12 cellular contexts compared by ENCODE assay signal in the genomic region with DNA sequence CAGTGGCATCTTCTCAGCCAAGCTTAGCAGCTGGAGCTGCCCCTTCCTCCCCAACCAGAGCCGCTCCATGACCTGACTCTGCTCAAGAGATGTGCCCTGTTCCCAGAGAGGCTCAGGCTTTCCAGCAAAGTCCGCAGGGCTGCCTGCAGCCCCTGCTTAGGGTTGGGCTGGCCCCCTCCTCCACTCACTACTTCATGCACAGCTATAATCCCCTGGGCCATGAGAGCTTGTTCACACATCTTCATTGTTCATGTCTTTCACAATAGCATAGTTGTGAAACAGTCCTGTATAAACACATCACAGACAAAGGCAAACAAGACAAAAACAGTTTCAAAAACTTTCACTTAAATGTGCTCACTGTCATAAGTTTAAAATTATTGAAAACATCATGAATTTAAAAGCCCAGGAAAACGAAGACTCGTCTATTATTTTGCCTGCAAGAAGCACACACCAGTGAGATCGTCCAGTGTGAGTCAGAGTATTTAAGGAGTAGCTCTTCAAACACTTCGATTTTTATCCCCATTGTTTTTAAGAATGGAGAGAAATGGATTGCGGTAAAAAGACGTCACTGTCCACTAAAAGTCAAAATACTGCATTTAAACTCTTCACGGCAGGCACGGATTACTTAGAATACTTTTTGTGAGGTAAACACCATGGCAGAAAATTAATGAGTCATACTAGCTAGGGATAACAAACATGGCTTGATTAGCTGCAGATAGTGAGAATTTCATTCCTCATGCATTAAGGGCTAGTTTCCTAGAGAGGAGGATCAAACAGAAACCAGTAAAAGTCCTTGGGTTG. TPM values are rescaled to one million over a fixed set of nuclear protein-coding genes. Genes with fewer than 3 reads are reported as not detected.
DNase-seq lines count a peak whose midpoint lies in the region; ATAC-seq and TF ChIP-seq lines count a peak whose summit lies in the region.
"Had no signal": no experiment of that assay in that cellular context is flagged by ENCODE, and none has a peak within 500 bp of the region (broad histone marks: within the 10 kb centered on the region; RNA-seq: fewer than 3 reads in every experiment).

No MANE protein-coding gene starts in this region.

- TF ChIP-seq CTCF in IMR-90 (conservative IDR thresholded peaks at IDR 0.05; ENCODE audit: low read depth, low read length) (no peak), endodermal cell (conservative IDR thresholded peaks at IDR 0.05) (no peak), mesothelial cell of epicardium (IDR thresholded peaks at IDR 0.05; ENCODE audit: unreplicated experiment) (no peak)

- H3K27me3 Mint-ChIP-seq in endodermal cell (ENCODE audit: insufficient read depth) (peaks cover 5% of the 10 kb centered on the region), mesothelial cell of epicardium (ENCODE audit: low read depth) (no peaks in the 10 kb centered on the region)

- H3K36me3 ChIP-seq in ACC112 (ENCODE audit: insufficient read depth, low read length) = no peaks in the 10 kb centered on the region
- H3K36me3 ChIP-seq in IMR-90 (ENCODE audit: control insufficient read depth, insufficient read depth, low read length) = no peaks in the 10 kb centered on the region
- H3K36me3 ChIP-seq in endodermal cell (ENCODE audit: control insufficient read depth, insufficient read depth, low read length) = no peaks in the 10 kb centered on the region

- intact Hi-C loops in IMR-90 (cut with micrococcal nuclease) = loop anchor here (5.0 kb wide), 1 partner anchor 203 kb away; no protein-coding TSS in a partner anchor

- H3K4ac ChIP-seq in IMR-90 (ENCODE audit: low read depth, low read length) = peak overlapping the region; percentile 50

- no peak overlapping the region for H4K8ac ChIP-seq in IMR-90 (ENCODE audit: low read depth in 2 of 2, low read length in 2 of 2)

- TF ChIP-seq RAD21 in IMR-90 (IDR thresholded peaks at IDR 0.05; ENCODE audit: low read length) = no peak

- H4K91ac ChIP-seq in IMR-90 (ENCODE audit: insufficient read depth, low read depth, low read length) = no peak overlapping the region

- peaks cover 7% of the 10 kb centered on the region for H3K9me3 Mint-ChIP-seq in endodermal cell
- H3K9me3 Mint-ChIP-seq in mesothelial cell of epicardium = no peaks in the 10 kb centered on the region
- H3K9me3 Mint-ChIP-seq: activated naive CD8-positive, alpha-beta T cell treated with anti-CD3 and anti-CD28 coated beads for 36 hours had no signal

- dilution Hi-C loops in IMR-90 (cut with HindIII; ENCODE audit: low sequenced_read_pairs, unreplicated experiment) = no loop called here

- peaks cover 59% of the 10 kb centered on the region for H3K4me1 ChIP-seq in ACC112 (ENCODE audit: control insufficient read depth, insufficient read depth, low read length, unreplicated experiment)
- H3K4me1 ChIP-seq in IMR-90 (ENCODE audit: control insufficient read depth, insufficient read depth, low read length) = peaks cover 30% of the 10 kb centered on the region
- H3K4me1 ChIP-seq in endodermal cell (ENCODE audit: control insufficient read depth, insufficient read depth, low read length) = peaks cover 16% of the 10 kb centered on the region

- H3K18ac ChIP-seq in IMR-90 (ENCODE audit: low read depth, low read length) = peak overlapping the region; percentile 80

- H3K4me3 ChIP-seq in ACC112 (ENCODE audit: low read depth, low read length) (peak overlapping the region; percentile 37), IMR-90 (ENCODE audit: insufficient read depth, low read depth, low read length) (no peak overlapping the region), endodermal cell (ENCODE audit: low read length) (peak overlapping the region; percentile 31)

- peak overlapping the region; percentile 7; the same call in 1 of the 3 replicates for H2BK15ac ChIP-seq in IMR-90 (ENCODE audit: low read depth, low read length)

- no peaks in the 10 kb centered on the region for H3K27me3 ChIP-seq in ACC112 (ENCODE audit: insufficient read depth, low read length)
- no peaks in the 10 kb centered on the region for H3K27me3 ChIP-seq in IMR-90 (ENCODE audit: control insufficient read depth, insufficient read depth, low read length)
- no peaks in the 10 kb centered on the region for H3K27me3 ChIP-seq in endodermal cell (ENCODE audit: control insufficient read depth, insufficient read depth, low read length, poor library complexity, severe bottlenecking)

- CTCF ChIA-PET in IMR-90 (lab: Yijun Ruan, JAX) = interaction anchor here (0.9 kb wide), 1 partner anchor 366 kb away, joined by 3 read pairs; no protein-coding TSS in a partner anchor

- H3K9ac ChIP-seq in IMR-90 (ENCODE audit: low read depth, low read length) = peak overlapping the region; percentile 4; the same call in 1 of the 2 replicates
- H3K9ac ChIP-seq in endodermal cell (ENCODE audit: extremely low read depth, low read length, poor library complexity, severe bottlenecking) = no peak overlapping the region

- H3K9me1 ChIP-seq in IMR-90 (ENCODE audit: insufficient read depth, low read length) = peaks cover 23% of the 10 kb centered on the region

- 0 out of 2 replicates have a peak overlapping the region, but pooled peaks have one; percentile 7 for H2AK5ac ChIP-seq in IMR-90 (ENCODE audit: low read depth, low read length)

- no peak overlapping the region for H2AK9ac ChIP-seq in IMR-90 (replicated peaks; ENCODE audit: low read depth, low read length, poor library complexity)

- WGBS in IMR-90 (ENCODE audit: extremely low coverage in 2 of 2, insufficient read length in 1 of 2), 2 experiments = 20% methylated on average over 1 of the region's 10 CpGs; no CpG with 5 or more reads in 1 of the 2 experiments
- WGBS in endodermal cell (ENCODE audit: insufficient coverage in 1 of 2, insufficient read length in 1 of 2), 2 experiments = 82 to 93% methylated on average over 4 to 10 of the region's 10 CpGs

- POLR2A ChIA-PET in IMR-90 (lab: Charles Lee; ENCODE audit: unreplicated experiment) = no interaction called here

- H3K56ac ChIP-seq in IMR-90 (ENCODE audit: extremely low read depth, insufficient read depth, low read length) = no peak overlapping the region

- DNase-seq in IMR-90 (peak; percentile 84), endodermal cell (no peak), mesothelial cell of epicardium (ENCODE audit: low spot score in 2 of 2, unreplicated experiment in 2 of 2) (no peak), ecto neural progenitor cell (ENCODE audit: low spot score) (no peak), NCI-H187 (lab: John Stamatoyannopoulos, UW) (no peak)
- DNase-seq: activated CD4-positive, alpha-beta T cell treated with anti-CD3 and anti-CD28 coated beads, Interleukin-2, amount 50 U/mL, for 4 hours; CD8-positive, alpha-beta memory T cell; NCI-H1105 had no signal

- H3K9me3 ChIP-seq in IMR-90 (ENCODE audit: control insufficient read depth, insufficient read depth, low read length) = 0 out of 2 replicates have a peak, but pooled peaks cover 2% of the 10 kb centered on the region
- H3K9me3 ChIP-seq in endodermal cell (ENCODE audit: control insufficient read depth, low read length) = peaks cover 10% of the 10 kb centered on the region

- H2AFZ ChIP-seq in ACC112 (ENCODE audit: low read length, unreplicated experiment) = no peak overlapping the region
- H2AFZ ChIP-seq in IMR-90 (replicated peaks; ENCODE audit: low read length, poor library complexity) = no peak overlapping the region

- peak overlapping the region; percentile 70; the same call in 1 of the 2 replicates for H3K14ac ChIP-seq in IMR-90 (replicated peaks; ENCODE audit: low read depth, low read length)

- H3K4me3 Mint-ChIP-seq in endodermal cell (peak overlapping the region; percentile 11), mesothelial cell of epicardium (no peak overlapping the region)
- H3K4me3 Mint-ChIP-seq: activated naive CD8-positive, alpha-beta T cell treated with anti-CD3 and anti-CD28 coated beads for 36 hours; CD8-positive, alpha-beta memory T cell had no signal

- H3K4me2 ChIP-seq in IMR-90 (ENCODE audit: low read depth, low read length) = peak overlapping the region; percentile 48

- H4K20me1 ChIP-seq in IMR-90 (ENCODE audit: insufficient read depth, low read length) = no peaks in the 10 kb centered on the region; the same call in 1 of the 2 replicates

- no peak for TF ChIP-seq POLR2A in IMR-90 (IDR thresholded peaks at IDR 0.05; ENCODE audit: low read depth, low read length)

- no peak overlapping the region for H3K27ac Mint-ChIP-seq in endodermal cell
- H3K27ac Mint-ChIP-seq in mesothelial cell of epicardium = peak overlapping the region; percentile 2
- H3K27ac Mint-ChIP-seq: activated naive CD8-positive, alpha-beta T cell treated with anti-CD3 and anti-CD28 coated beads for 36 hours had no signal

- no peaks in the 10 kb centered on the region for H3K79me1 ChIP-seq in IMR-90 (ENCODE audit: low read depth in 1 of 2, low read length in 2 of 2)

- no peaks in the 10 kb centered on the region for H3K79me2 ChIP-seq in ACC112 (ENCODE audit: control insufficient read depth, insufficient read depth, low read length, unreplicated experiment)

- H3K36me3 Mint-ChIP-seq in endodermal cell (ENCODE audit: low read depth) (no peaks in the 10 kb centered on the region), mesothelial cell of epicardium (no peaks in the 10 kb centered on the region)
- H3K36me3 Mint-ChIP-seq: activated naive CD8-positive, alpha-beta T cell treated with anti-CD3 and anti-CD28 coated beads for 36 hours; CD8-positive, alpha-beta memory T cell had no signal

- H3K4me1 Mint-ChIP-seq in endodermal cell (peaks cover 23% of the 10 kb centered on the region), mesothelial cell of epicardium (peaks cover 32% of the 10 kb centered on the region)

- ATAC-seq in IMR-90 (ENCODE audit: low read depth) = peak; percentile 50
- no peak for ATAC-seq in HG02970 (IDR thresholded peaks at IDR 0.05; ENCODE audit: low FRiP score, unreplicated experiment)
- ATAC-seq in GM18519 (IDR thresholded peaks at IDR 0.05; ENCODE audit: low FRiP score, unreplicated experiment) = no peak

- H2BK20ac ChIP-seq in IMR-90 (ENCODE audit: low read depth, low read length) = peak overlapping the region; percentile 35; the same call in 1 of the 2 replicates

- peak overlapping the region; percentile 76 for H4K5ac ChIP-seq in IMR-90 (ENCODE audit: low read depth, low read length)

- 0 out of 2 replicates have a peak overlapping the region, but pooled peaks have one; percentile 54 for H3K23ac ChIP-seq in IMR-90 (ENCODE audit: low read depth, low read length)

- no TSS peak for BruUV-seq in IMR-90 (replicated peaks; lab: Mats Ljungman, UMichigan)

- H2BK5ac ChIP-seq in IMR-90 (ENCODE audit: low read depth, low read length, poor library complexity, severe bottlenecking) = peak overlapping the region; percentile 12

- H3K27ac ChIP-seq in ACC112 (ENCODE audit: low read depth, low read length) (peak overlapping the region; percentile 80), IMR-90 (ENCODE audit: insufficient read depth, low read length) (peak overlapping the region; percentile 68; the same call in 1 of the 2 replicates), endodermal cell (ENCODE audit: low read depth, low read length) (no peak overlapping the region)

- peak overlapping the region; percentile 44 for H2BK120ac ChIP-seq in IMR-90 (ENCODE audit: low read depth, low read length)

- in situ Hi-C loops in IMR-90 (cut with MboI; ENCODE audit: low sequenced_read_pairs) = no loop called here

RNA-seq across cellular contexts. Expression of a gene that starts 40.7 kb away (rescaled TPM):
- total RNA-seq in IMR-90 (2012; rRNA removed) (28.7 and 31.1 TPM in 2 replicates), endodermal cell (10 to 100 TPM; 53.6 to 95.2 TPM), mesothelial cell of epicardium (33.2 to 38.3 TPM (median 38.2 TPM) in 3 replicates)
- polyA plus RNA-seq in IMR-90 (2012; rRNA removed) = 25.0 and 28.4 TPM in 2 replicates
- 16.1 and 27.1 TPM in 2 replicates for polyA plus RNA-seq in IMR-90 (2012; cell fraction: cytosol; rRNA removed)
- 9.5 and 9.8 TPM in 2 replicates for polyA plus RNA-seq in IMR-90 (2012; cell fraction: nucleus; rRNA removed; ENCODE audit: low replicate concordance)
- 21.5 TPM for polyA plus RNA-seq in endodermal cell (2013, experiment 1 of 2)
- polyA plus RNA-seq in endodermal cell (2013, experiment 2 of 2) = 27.6 TPM
- polyA plus RNA-seq: CD8-positive, alpha-beta memory T cell had no signal
